2 cellular contexts compared by ENCODE assay signal in genomic region chr7:22433165-22433700, GRCh38.
A peak's percentile ranks its signal among the peaks of the same experiment; 100 is the strongest.
TF ChIP-seq lines count a peak whose summit lies in the region.

No MANE protein-coding gene starts in this region.

TF ChIP-seq in HCT116, 20 proteins besides CTCF, POLR2A, EP300 and RAD21:
- TF ChIP-seq JUND (IDR thresholded peaks at IDR 0.05) (peak; percentile 30), CBX3 (IDR thresholded peaks at IDR 0.05; ENCODE audit: low read depth) (0 out of 2 replicates have a peak, but pooled peaks have one; percentile 25), EGR1 (IDR thresholded peaks at IDR 0.05; ENCODE audit: low read depth) (peak; percentile 32; the same call in 1 of the 2 replicates), FOSL1 (IDR thresholded peaks at IDR 0.05; ENCODE audit: low read depth) (peak; percentile 40; the same call in 1 of the 2 replicates)

TF ChIP-seq in K562, 482 proteins besides CTCF, POLR2A, EP300 and RAD21:
- TF ChIP-seq EGR1 (conservative IDR thresholded peaks at IDR 0.05) (peak; percentile 32; the same call in 1 of the 2 replicates), MEF2A (IDR thresholded peaks at IDR 0.05; ENCODE audit: control insufficient read depth, low read depth, low read length) (0 out of 2 replicates have a peak, but pooled peaks have one; percentile 25), FOSL1 (tag; conservative IDR thresholded peaks at IDR 0.05) (peak; percentile 58), MEF2D (tag; conservative IDR thresholded peaks at IDR 0.05; ENCODE audit: low read depth) (0 out of 2 replicates have a peak, but pooled peaks have one; percentile 15), HMBOX1 (IDR thresholded peaks at IDR 0.05) (peak; percentile 14; the same call in 1 of the 2 replicates), ZKSCAN8 (CRISPR knock-in tag; IDR thresholded peaks at IDR 0.05) (0 out of 2 replicates have a peak, but pooled peaks have one; percentile 28), JUND (IDR thresholded peaks at IDR 0.05; ENCODE audit: borderline replicate concordance, low read depth, low read length) (peak; percentile 68), JUND (tag; IDR thresholded peaks at IDR 0.05; ENCODE audit: borderline replicate concordance, low read depth, low read length) (peak; percentile 24; the same call in 1 of the 3 replicates)
